In the genomic region with DNA sequence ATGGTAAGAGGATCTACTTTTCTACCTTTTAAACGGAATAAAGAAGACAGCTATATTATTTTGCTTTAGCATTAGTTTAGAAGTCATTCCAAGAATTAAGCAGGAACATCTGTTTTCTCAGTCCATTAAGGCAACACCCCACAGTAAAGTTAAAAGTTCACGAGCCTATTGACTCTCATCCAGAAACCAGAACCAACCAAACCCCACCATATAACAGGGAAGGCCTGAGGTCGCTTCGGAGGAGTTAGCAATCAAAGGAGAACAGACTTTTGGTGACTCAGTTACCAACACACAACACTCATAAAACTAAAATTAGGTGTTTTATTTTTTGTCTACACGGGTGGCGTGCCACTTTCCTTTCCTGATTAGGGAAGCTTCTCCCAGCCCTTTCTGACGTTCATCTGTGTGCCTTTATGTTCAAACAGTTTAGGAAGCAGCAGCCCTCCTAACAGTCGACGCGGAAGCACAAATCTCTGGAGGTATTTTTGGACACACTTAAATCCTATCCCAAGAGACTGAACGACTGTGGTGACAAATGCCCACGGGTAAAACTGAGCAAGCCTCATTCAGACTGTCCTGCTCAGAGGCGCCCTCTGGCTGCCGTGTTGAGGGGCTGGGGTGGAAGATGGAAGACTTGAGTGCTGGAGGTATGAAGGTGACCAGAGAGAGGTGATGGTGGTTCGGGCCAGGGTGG, we compare ENCODE assay signal across 9 cellular contexts. TPM values are rescaled to one million over a fixed set of nuclear protein-coding genes. Genes with fewer than 3 reads are reported as not detected.
DNase-seq lines count a peak whose midpoint lies in the region; ATAC-seq and TF ChIP-seq lines count a peak whose summit lies in the region.
"Had no signal": no experiment of that assay in that cellular context is flagged by ENCODE, and none has a peak within 500 bp of the region (broad histone marks: within the 10 kb centered on the region; RNA-seq: fewer than 3 reads in every experiment).

No MANE protein-coding gene starts in this region.

- no peaks in the 10 kb centered on the region for H3K9me3 Mint-ChIP-seq in activated naive CD8-positive, alpha-beta T cell treated with anti-CD3 and anti-CD28 coated beads, Interleukin-2, amount 10 ng/mL, durations not matched to agents 7 days and 5 days
- H3K9me3 Mint-ChIP-seq: IgD-negative memory B cell had no signal

- 27 to 30% methylated on average over 15 of the region's 15 CpGs for whole genome bisulfite sequencing in heart right ventricle, 2 donors
- 14 to 36% methylated on average over 15 of the region's 15 CpGs for WGBS in sigmoid colon, 2 donors

- no peak overlapping the region for H3K4me3 ChIP-seq in Jurkat, Clone E6-1 (ENCODE audit: low read length)
- H3K4me3 ChIP-seq in SU-DHL-6 (ENCODE audit: insufficient read depth, low read length, poor library complexity, severe bottlenecking) (no peak overlapping the region), heart right ventricle (peak overlapping the region in 1 of 10 donors; percentile 32), sigmoid colon (peak overlapping the region in 1 of 4 donors; percentile 8)

- no peak overlapping the region for H2AFZ ChIP-seq in SU-DHL-6 (ENCODE audit: low read depth, low read length, severe bottlenecking)

- no peaks in the 10 kb centered on the region for H3K79me2 ChIP-seq in SU-DHL-6 (ENCODE audit: insufficient read depth, low read length)

- no peaks in the 10 kb centered on the region for H3K27me3 ChIP-seq in SU-DHL-6 (ENCODE audit: low read length)
- H3K27me3 ChIP-seq in heart right ventricle, result peaks cover 0 to 35% (median 13%) of the 10 kb centered on the region in 7 donors
- H3K27me3 ChIP-seq in sigmoid colon, result no peaks in the 10 kb centered on the region

- DNase-seq in COLO668 (lab: John Stamatoyannopoulos, UW; ENCODE audit: unreplicated experiment) (peak; percentile 58), heart right ventricle (peak; percentile 60 to 76), sigmoid colon (peak; percentile 83)
- peak; percentile 48 for DNase-seq in Jurkat, Clone E6-1 (ENCODE audit: low read depth, low spot score)
- DNase-seq in activated naive CD8-positive, alpha-beta T cell treated with anti-CD3 and anti-CD28 coated beads, Interleukin-2, amount 10 ng/mL, durations not matched to agents 7 days and 5 days, result peak; percentile 80

- H3K27ac ChIP-seq in SU-DHL-6 (ENCODE audit: low read depth, low read length) (no peak overlapping the region), heart right ventricle (no peak overlapping the region), sigmoid colon (peak overlapping the region in 3 of 4 donors; percentile 95 to 99 (median 98))

- no peaks in the 10 kb centered on the region for H3K4me1 Mint-ChIP-seq in activated naive CD8-positive, alpha-beta T cell treated with anti-CD3 and anti-CD28 coated beads, Interleukin-2, amount 10 ng/mL, durations not matched to agents 7 days and 5 days

- H3K9me2 ChIP-seq in SU-DHL-6 (replicated peaks; ENCODE audit: insufficient read depth, low read length), result no peaks in the 10 kb centered on the region

- no peaks in the 10 kb centered on the region for H3F3A ChIP-seq in SU-DHL-6 (ENCODE audit: insufficient read depth)

- H3K27me3 Mint-ChIP-seq in activated naive CD8-positive, alpha-beta T cell treated with anti-CD3 and anti-CD28 coated beads, Interleukin-2, amount 10 ng/mL, durations not matched to agents 7 days and 5 days, result peaks cover 43% of the 10 kb centered on the region

- H3K27ac Mint-ChIP-seq in activated naive CD8-positive, alpha-beta T cell treated with anti-CD3 and anti-CD28 coated beads, Interleukin-2, amount 10 ng/mL, durations not matched to agents 7 days and 5 days, result no peak overlapping the region
- H3K27ac Mint-ChIP-seq: IgD-negative memory B cell had no signal

- TF ChIP-seq EP300 in sigmoid colon (IDR thresholded peaks at IDR 0.05), result no peak

- intact Hi-C loops in heart right ventricle (cut with DNase I) (loop anchor here in 6 of 10 donors (2.0 to 10.0 kb wide), 5 partner anchors 94 to 278 kb away; partner anchors contain the start of gene PLA2G2A (in 3 of the 6)), sigmoid colon (cut with DNase I) (loop anchor here (1.0 to 5.0 kb wide), 3 partner anchors 30 to 94 kb away; no protein-coding TSS in a partner anchor)

- peak; percentile 83 for TF ChIP-seq CTCF in SU-DHL-6 (IDR thresholded peaks at IDR 0.05; ENCODE audit: insufficient read depth, low read length, poor library complexity, severe bottlenecking)
- peak; percentile 51 to 90 (median 82) for TF ChIP-seq CTCF in heart right ventricle (IDR thresholded peaks at IDR 0.05)
- peak; percentile 74 to 83 (median 79) for TF ChIP-seq CTCF in sigmoid colon (IDR thresholded peaks at IDR 0.05)

- POLR2A ChIA-PET in activated naive CD8-positive, alpha-beta T cell treated with anti-CD3 and anti-CD28 coated beads, Interleukin-2, amount 10 ng/mL, durations not matched to agents 7 days and 5 days (lab: Charles Lee), result interaction anchor here (1.4 kb wide), 1 partner anchor 24 kb away, joined by 4 read pairs; no protein-coding TSS in a partner anchor

- H3K4me1 ChIP-seq in heart right ventricle (peaks cover 0 to 21% (median 4%) of the 10 kb centered on the region in 9 donors), sigmoid colon (peaks cover 0 to 59% (median 47%) of the 10 kb centered on the region in 4 donors)

- H3K36me3 ChIP-seq in SU-DHL-6 (ENCODE audit: low read length) (no peaks in the 10 kb centered on the region), heart right ventricle (no peaks in the 10 kb centered on the region), sigmoid colon (peaks cover 0 to 12% (median 0%) of the 10 kb centered on the region in 4 donors)

- ATAC-seq in activated naive CD8-positive, alpha-beta T cell treated with anti-CD3 and anti-CD28 coated beads, Interleukin-2, amount 10 ng/mL, durations not matched to agents 7 days and 5 days (ENCODE audit: low read depth), result peak; percentile 77
- peak; percentile 72 to 82 (median 76) for ATAC-seq in heart right ventricle
- ATAC-seq in GM19455 (IDR thresholded peaks at IDR 0.05; ENCODE audit: unreplicated experiment), result no peak
- no peak for ATAC-seq in HG03159 (IDR thresholded peaks at IDR 0.05; ENCODE audit: unreplicated experiment)

- no peak overlapping the region for H3K9ac ChIP-seq in SU-DHL-6 (ENCODE audit: low read length)

- no peaks in the 10 kb centered on the region for H4K20me1 ChIP-seq in SU-DHL-6 (ENCODE audit: low read depth, low read length)

- no peaks in the 10 kb centered on the region for H3K36me3 Mint-ChIP-seq in activated naive CD8-positive, alpha-beta T cell treated with anti-CD3 and anti-CD28 coated beads, Interleukin-2, amount 10 ng/mL, durations not matched to agents 7 days and 5 days
- H3K36me3 Mint-ChIP-seq: IgD-negative memory B cell had no signal

- H3K9me3 ChIP-seq in SU-DHL-6 (ENCODE audit: insufficient read depth, low read length) (no peaks in the 10 kb centered on the region), heart right ventricle (no peaks in the 10 kb centered on the region), sigmoid colon (no peaks in the 10 kb centered on the region)

- no peak overlapping the region for H3K4me2 ChIP-seq in SU-DHL-6 (ENCODE audit: low read depth, low read length, poor library complexity, severe bottlenecking)

- no peak overlapping the region for H3K4me3 Mint-ChIP-seq in activated naive CD8-positive, alpha-beta T cell treated with anti-CD3 and anti-CD28 coated beads, Interleukin-2, amount 10 ng/mL, durations not matched to agents 7 days and 5 days

- TF ChIP-seq POLR2A in sigmoid colon (IDR thresholded peaks at IDR 0.05), result no peak

RNA-seq across cellular contexts. Expression of gene PLA2G2C, which starts 8.6 kb away (rescaled TPM):
- polyA plus RNA-seq in Jurkat, Clone E6-1 (2012; ENCODE audit: insufficient read depth, insufficient read length), result 1.0 TPM
- not detected for total RNA-seq in activated naive CD8-positive, alpha-beta T cell treated with anti-CD3 and anti-CD28 coated beads, Interleukin-2, amount 10 ng/mL, durations not matched to agents 7 days and 5 days
- total RNA-seq in heart right ventricle (not detected), sigmoid colon (1 to 10 TPM in 3 of 4 donors, under 1 TPM in 1; 0.82 to 5.5 (median 1.5) TPM)
- polyA plus RNA-seq in heart right ventricle (not detected), sigmoid colon (under 1 TPM in 1 of 3 donors, not detected in 2; 0.09 TPM)
- polyA plus RNA-seq: IgD-negative memory B cell had no signal

RNA-seq across cellular contexts. Expression of gene UBXN10, which starts 9.0 kb away (rescaled TPM):
- polyA plus RNA-seq in Jurkat, Clone E6-1 (2012; ENCODE audit: insufficient read depth, insufficient read length), result 3.9 TPM
- total RNA-seq in activated naive CD8-positive, alpha-beta T cell treated with anti-CD3 and anti-CD28 coated beads, Interleukin-2, amount 10 ng/mL, durations not matched to agents 7 days and 5 days, result under 1 TPM; 0.23 to 0.28 TPM
- total RNA-seq in heart right ventricle (1 to 10 TPM in 8 of 10 donors, under 1 TPM in 2; 0.42 to 4.0 (median 1.9) TPM), sigmoid colon (10 to 100 TPM; 14.6 to 25.0 (median 23.1) TPM)
- polyA plus RNA-seq in heart right ventricle (under 1 TPM; 0.16 to 0.59 TPM), sigmoid colon (1 to 10 TPM; 2.9 to 7.8 (median 3.7) TPM)

RNA-seq across cellular contexts. Expression of gene PLA2G2F, which starts 55.8 kb away (rescaled TPM):
- not detected for polyA plus RNA-seq in Jurkat, Clone E6-1 (2012; ENCODE audit: insufficient read depth, insufficient read length)
- not detected for total RNA-seq in activated naive CD8-positive, alpha-beta T cell treated with anti-CD3 and anti-CD28 coated beads, Interleukin-2, amount 10 ng/mL, durations not matched to agents 7 days and 5 days
- total RNA-seq in heart right ventricle (not detected), sigmoid colon (not detected)
- polyA plus RNA-seq in heart right ventricle (not detected), sigmoid colon (under 1 TPM in 2 of 3 donors, not detected in 1; 0.60 to 0.80 TPM)
- polyA plus RNA-seq: IgD-negative memory B cell had no signal

Comparison
In these comparisons a context has a peak if more than half of its experiments do, and no peak if none do; other contexts are left out.
1. H3K27ac ChIP-seq: peak in sigmoid colon (3 of 4); none in SU-DHL-6 (single experiment) and heart right ventricle (0 of 10).
2. ATAC-seq: peak in activated naive CD8-positive, alpha-beta T cell treated with anti-CD3 and anti-CD28 coated beads, Interleukin-2, amount 10 ng/mL, durations not matched to agents 7 days and 5 days (single experiment) and heart right ventricle (8 of 8); none in GM19455 (single experiment) and HG03159 (single experiment).
3. Peak in every context shown above with its lines, with median percentiles within 50 percentile points of each other: DNase-seq and CTCF ChIP-seq.